ENCODE assay signal across 1 cellular context in the genomic region with DNA sequence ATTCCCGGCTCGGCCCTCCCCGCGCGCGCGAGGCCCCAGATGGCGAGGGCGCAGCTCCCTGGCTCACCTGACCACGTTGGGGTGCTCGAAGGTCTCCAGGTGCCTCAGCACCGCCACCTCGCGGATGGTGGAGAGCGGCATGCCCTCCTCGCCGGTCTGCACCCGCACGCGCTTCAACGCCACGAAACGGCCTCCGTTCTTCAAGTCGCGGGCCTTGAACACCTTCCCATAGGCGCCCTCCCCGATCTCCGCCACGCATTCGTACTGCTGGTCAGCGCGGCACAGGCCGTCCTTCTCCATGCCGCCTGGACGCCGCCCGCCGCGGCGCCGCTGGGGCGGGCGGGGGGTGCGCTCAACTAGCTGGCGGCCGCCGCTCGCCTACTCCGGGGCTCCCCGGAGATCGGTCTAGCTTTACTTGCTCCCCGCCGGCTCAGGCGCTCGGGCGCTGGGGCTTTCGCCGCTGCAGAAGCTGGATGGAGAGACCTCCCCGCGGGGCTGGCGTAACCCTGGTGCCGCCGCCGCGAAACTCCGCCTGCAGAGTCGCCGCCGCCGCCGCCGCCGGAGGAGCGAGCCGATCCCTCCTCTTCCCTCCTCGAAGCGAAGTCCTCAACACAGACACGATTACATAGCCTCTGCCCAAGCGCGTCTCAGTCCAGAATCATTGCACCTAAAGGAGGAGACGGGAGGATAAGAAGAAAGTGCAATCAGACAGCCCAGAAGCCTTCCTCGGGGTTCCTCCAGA.
TF ChIP-seq lines count a peak whose summit lies in the region.

No MANE protein-coding gene starts in this region.

TF ChIP-seq in HepG2, 621 proteins besides CTCF, POLR2A, EP300 and RAD21 (continued from another document and continues in another):
- TF ChIP-seq HIC2 (CRISPR knock-in tag; IDR thresholded peaks at IDR 0.05; ENCODE audit: low read depth) = no peak
- TF ChIP-seq, protein P1, sequence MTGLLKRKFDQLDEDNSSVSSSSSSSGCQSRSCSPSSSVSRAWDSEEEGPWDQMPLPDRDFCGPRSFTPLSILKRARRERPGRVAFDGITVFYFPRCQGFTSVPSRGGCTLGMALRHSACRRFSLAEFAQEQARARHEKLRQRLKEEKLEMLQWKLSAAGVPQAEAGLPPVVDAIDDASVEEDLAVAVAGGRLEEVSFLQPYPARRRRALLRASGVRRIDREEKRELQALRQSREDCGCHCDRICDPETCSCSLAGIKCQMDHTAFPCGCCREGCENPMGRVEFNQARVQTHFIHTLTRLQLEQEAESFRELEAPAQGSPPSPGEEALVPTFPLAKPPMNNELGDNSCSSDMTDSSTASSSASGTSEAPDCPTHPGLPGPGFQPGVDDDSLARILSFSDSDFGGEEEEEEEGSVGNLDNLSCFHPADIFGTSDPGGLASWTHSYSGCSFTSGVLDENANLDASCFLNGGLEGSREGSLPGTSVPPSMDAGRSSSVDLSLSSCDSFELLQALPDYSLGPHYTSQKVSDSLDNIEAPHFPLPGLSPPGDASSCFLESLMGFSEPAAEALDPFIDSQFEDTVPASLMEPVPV (CRISPR knock-in tag; IDR thresholded peaks at IDR 0.05) = no peak
- peak; percentile 84 for TF ChIP-seq AKAP8 (CRISPR knock-in tag; IDR thresholded peaks at IDR 0.05)
- TF ChIP-seq, protein P2, sequence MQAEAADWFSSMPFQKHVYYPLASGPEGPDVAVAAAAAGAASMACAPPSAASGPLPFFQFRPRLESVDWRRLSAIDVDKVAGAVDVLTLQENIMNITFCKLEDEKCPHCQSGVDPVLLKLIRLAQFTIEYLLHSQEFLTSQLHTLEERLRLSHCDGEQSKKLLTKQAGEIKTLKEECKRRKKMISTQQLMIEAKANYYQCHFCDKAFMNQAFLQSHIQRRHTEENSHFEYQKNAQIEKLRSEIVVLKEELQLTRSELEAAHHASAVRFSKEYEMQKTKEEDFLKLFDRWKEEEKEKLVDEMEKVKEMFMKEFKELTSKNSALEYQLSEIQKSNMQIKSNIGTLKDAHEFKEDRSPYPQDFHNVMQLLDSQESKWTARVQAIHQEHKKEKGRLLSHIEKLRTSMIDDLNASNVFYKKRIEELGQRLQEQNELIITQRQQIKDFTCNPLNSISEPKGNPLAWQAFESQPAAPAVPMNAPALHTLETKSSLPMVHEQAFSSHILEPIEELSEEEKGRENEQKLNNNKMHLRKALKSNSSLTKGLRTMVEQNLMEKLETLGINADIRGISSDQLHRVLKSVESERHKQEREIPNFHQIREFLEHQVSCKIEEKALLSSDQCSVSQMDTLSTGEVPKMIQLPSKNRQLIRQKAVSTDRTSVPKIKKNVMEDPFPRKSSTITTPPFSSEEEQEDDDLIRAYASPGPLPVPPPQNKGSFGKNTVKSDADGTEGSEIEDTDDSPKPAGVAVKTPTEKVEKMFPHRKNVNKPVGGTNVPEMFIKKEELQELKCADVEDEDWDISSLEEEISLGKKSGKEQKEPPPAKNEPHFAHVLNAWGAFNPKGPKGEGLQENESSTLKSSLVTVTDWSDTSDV (CRISPR knock-in tag; IDR thresholded peaks at IDR 0.05) = no peak
- no peak for TF ChIP-seq ZNF615 (CRISPR knock-in tag; IDR thresholded peaks at IDR 0.05; ENCODE audit: borderline replicate concordance)
- TF ChIP-seq ZGPAT (CRISPR knock-in tag; IDR thresholded peaks at IDR 0.05) = peak; percentile 50; the same call in 1 of the 2 replicates
- peak; percentile 57; the same call in 1 of the 2 replicates for TF ChIP-seq ZNF253 (CRISPR knock-in tag; IDR thresholded peaks at IDR 0.05; ENCODE audit: borderline replicate concordance)
- TF ChIP-seq SRF (IDR thresholded peaks at IDR 0.05; ENCODE audit: low read depth, low read length) = no peak
- TF ChIP-seq E2F1 (CRISPR knock-in tag; IDR thresholded peaks at IDR 0.05) = peak; percentile 39; the same call in 1 of the 2 replicates
- no peak for TF ChIP-seq IKZF1 (IDR thresholded peaks at IDR 0.05)
- no peak for TF ChIP-seq HMG20B (CRISPR knock-in tag; conservative IDR thresholded peaks at IDR 0.05)
- no peak for TF ChIP-seq ZNF878 (CRISPR knock-in tag; IDR thresholded peaks at IDR 0.05)
- peak; percentile 38 for TF ChIP-seq ASH2L (IDR thresholded peaks at IDR 0.05; ENCODE audit: insufficient read length, low read depth, low read length)
- no peak; the same call in 1 of the 2 replicates for TF ChIP-seq TMF1 (CRISPR knock-in tag; IDR thresholded peaks at IDR 0.05; ENCODE audit: low read depth)
- peak; percentile 88; the same call in 1 of the 2 replicates for TF ChIP-seq ZNF709 (CRISPR knock-in tag; IDR thresholded peaks at IDR 0.05)
- TF ChIP-seq, protein P3, sequence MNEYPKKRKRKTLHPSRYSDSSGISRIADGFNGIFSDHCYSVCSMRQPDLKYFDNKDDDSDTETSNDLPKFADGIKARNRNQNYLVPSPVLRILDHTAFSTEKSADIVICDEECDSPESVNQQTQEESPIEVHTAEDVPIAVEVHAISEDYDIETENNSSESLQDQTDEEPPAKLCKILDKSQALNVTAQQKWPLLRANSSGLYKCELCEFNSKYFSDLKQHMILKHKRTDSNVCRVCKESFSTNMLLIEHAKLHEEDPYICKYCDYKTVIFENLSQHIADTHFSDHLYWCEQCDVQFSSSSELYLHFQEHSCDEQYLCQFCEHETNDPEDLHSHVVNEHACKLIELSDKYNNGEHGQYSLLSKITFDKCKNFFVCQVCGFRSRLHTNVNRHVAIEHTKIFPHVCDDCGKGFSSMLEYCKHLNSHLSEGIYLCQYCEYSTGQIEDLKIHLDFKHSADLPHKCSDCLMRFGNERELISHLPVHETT (CRISPR knock-in tag; conservative IDR thresholded peaks at IDR 0.05) = no peak
- peak; percentile 22; the same call in 1 of the 2 replicates for TF ChIP-seq KLF15 (CRISPR knock-in tag; IDR thresholded peaks at IDR 0.05; ENCODE audit: borderline replicate concordance)
- peak; percentile 26; the same call in 1 of the 2 replicates for TF ChIP-seq HOXD1 (CRISPR knock-in tag; IDR thresholded peaks at IDR 0.05)
- TF ChIP-seq, protein P4, sequence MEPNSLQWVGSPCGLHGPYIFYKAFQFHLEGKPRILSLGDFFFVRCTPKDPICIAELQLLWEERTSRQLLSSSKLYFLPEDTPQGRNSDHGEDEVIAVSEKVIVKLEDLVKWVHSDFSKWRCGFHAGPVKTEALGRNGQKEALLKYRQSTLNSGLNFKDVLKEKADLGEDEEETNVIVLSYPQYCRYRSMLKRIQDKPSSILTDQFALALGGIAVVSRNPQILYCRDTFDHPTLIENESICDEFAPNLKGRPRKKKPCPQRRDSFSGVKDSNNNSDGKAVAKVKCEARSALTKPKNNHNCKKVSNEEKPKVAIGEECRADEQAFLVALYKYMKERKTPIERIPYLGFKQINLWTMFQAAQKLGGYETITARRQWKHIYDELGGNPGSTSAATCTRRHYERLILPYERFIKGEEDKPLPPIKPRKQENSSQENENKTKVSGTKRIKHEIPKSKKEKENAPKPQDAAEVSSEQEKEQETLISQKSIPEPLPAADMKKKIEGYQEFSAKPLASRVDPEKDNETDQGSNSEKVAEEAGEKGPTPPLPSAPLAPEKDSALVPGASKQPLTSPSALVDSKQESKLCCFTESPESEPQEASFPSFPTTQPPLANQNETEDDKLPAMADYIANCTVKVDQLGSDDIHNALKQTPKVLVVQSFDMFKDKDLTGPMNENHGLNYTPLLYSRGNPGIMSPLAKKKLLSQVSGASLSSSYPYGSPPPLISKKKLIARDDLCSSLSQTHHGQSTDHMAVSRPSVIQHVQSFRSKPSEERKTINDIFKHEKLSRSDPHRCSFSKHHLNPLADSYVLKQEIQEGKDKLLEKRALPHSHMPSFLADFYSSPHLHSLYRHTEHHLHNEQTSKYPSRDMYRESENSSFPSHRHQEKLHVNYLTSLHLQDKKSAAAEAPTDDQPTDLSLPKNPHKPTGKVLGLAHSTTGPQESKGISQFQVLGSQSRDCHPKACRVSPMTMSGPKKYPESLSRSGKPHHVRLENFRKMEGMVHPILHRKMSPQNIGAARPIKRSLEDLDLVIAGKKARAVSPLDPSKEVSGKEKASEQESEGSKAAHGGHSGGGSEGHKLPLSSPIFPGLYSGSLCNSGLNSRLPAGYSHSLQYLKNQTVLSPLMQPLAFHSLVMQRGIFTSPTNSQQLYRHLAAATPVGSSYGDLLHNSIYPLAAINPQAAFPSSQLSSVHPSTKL (CRISPR knock-in tag; IDR thresholded peaks at IDR 0.05) = peak; percentile 69
- TF ChIP-seq MBD4 (IDR thresholded peaks at IDR 0.05; ENCODE audit: borderline replicate concordance, low read length) = no peak
- TF ChIP-seq HOXA9 (CRISPR knock-in tag; IDR thresholded peaks at IDR 0.05; ENCODE audit: borderline replicate concordance) = 0 out of 2 replicates have a peak, but pooled peaks have one; percentile 64
- no peak for TF ChIP-seq ZBTB44 (CRISPR knock-in tag; IDR thresholded peaks at IDR 0.05)
- no peak for TF ChIP-seq ZNF576 (CRISPR knock-in tag; IDR thresholded peaks at IDR 0.05)
- TF ChIP-seq, protein P5, sequence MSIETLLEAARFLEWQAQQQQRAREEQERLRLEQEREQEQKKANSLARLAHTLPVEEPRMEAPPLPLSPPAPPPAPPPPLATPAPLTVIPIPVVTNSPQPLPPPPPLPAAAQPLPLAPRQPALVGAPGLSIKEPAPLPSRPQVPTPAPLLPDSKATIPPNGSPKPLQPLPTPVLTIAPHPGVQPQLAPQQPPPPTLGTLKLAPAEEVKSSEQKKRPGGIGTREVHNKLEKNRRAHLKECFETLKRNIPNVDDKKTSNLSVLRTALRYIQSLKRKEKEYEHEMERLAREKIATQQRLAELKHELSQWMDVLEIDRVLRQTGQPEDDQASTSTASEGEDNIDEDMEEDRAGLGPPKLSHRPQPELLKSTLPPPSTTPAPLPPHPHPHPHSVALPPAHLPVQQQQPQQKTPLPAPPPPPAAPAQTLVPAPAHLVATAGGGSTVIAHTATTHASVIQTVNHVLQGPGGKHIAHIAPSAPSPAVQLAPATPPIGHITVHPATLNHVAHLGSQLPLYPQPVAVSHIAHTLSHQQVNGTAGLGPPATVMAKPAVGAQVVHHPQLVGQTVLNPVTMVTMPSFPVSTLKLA (IDR thresholded peaks at IDR 0.05) = 0 out of 2 replicates have a peak, but pooled peaks have one; percentile 6
- TF ChIP-seq ZBTB3 (CRISPR knock-in tag; IDR thresholded peaks at IDR 0.05; ENCODE audit: borderline replicate concordance, low read depth) = no peak
- TF ChIP-seq, protein P6, sequence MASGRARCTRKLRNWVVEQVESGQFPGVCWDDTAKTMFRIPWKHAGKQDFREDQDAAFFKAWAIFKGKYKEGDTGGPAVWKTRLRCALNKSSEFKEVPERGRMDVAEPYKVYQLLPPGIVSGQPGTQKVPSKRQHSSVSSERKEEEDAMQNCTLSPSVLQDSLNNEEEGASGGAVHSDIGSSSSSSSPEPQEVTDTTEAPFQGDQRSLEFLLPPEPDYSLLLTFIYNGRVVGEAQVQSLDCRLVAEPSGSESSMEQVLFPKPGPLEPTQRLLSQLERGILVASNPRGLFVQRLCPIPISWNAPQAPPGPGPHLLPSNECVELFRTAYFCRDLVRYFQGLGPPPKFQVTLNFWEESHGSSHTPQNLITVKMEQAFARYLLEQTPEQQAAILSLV (CRISPR knock-in tag; IDR thresholded peaks at IDR 0.05; ENCODE audit: borderline replicate concordance) = peak; percentile 39; the same call in 1 of the 2 replicates
- no peak for TF ChIP-seq ZSCAN30 (CRISPR knock-in tag; IDR thresholded peaks at IDR 0.05)
- TF ChIP-seq KLF13 (CRISPR knock-in tag; IDR thresholded peaks at IDR 0.05) = no peak
- TF ChIP-seq ZNF766 (CRISPR knock-in tag; IDR thresholded peaks at IDR 0.05; ENCODE audit: borderline replicate concordance) = peak; percentile 80; the same call in 1 of the 2 replicates
- TF ChIP-seq ZSCAN31 (CRISPR knock-in tag; IDR thresholded peaks at IDR 0.05; ENCODE audit: low read depth) = 0 out of 2 replicates have a peak, but pooled peaks have one; percentile 80
- TF ChIP-seq ZEB1 (IDR thresholded peaks at IDR 0.05; ENCODE audit: insufficient replicate concordance, low read depth) = peak; percentile 38
- no peak for TF ChIP-seq PHF5A (CRISPR knock-in tag; IDR thresholded peaks at IDR 0.05; ENCODE audit: low read depth, unreplicated experiment)
- no peak for TF ChIP-seq ZNF282 (IDR thresholded peaks at IDR 0.05; ENCODE audit: partially characterized antibody)
